In genomic region chr22:45977003-45977395, GRCh38 we compare ENCODE assay signal across 9 cellular contexts. TPM values are rescaled to one million over a fixed set of nuclear protein-coding genes. Genes with fewer than 3 reads are reported as not detected.
A peak's percentile ranks its signal among the peaks of the same experiment; 100 is the strongest.
DNase-seq lines count a peak whose midpoint lies in the region; TF ChIP-seq lines count a peak whose summit lies in the region.
"Had no signal": no experiment of that assay in that cellular context is flagged by ENCODE, and none has a peak within 500 bp of the region (broad histone marks: within the 10 kb centered on the region; RNA-seq: fewer than 3 reads in every experiment).

WNT7B (minus strand) TSS chr22:45977162; CDS start chr22:45976754, 408 bp downstream.

- TF ChIP-seq POLR2A in NB4 (IDR thresholded peaks at IDR 0.05; ENCODE audit: extremely low read depth, insufficient read length) = no peak
- no peak for TF ChIP-seq POLR2A in breast epithelium (IDR thresholded peaks at IDR 0.05)

- H4K20me1 ChIP-seq in OCI-LY7 (ENCODE audit: insufficient read depth, low read length) = no peaks in the 10 kb centered on the region

- H3K79me2 ChIP-seq in OCI-LY7 (ENCODE audit: insufficient read depth, low read depth, low read length) = no peaks in the 10 kb centered on the region

- H3K27ac ChIP-seq in breast epithelium (no peak within 1 kb of the TSS), OCI-LY7 (ENCODE audit: low read depth, low read length, poor library complexity, severe bottlenecking) (no peak within 1 kb of the TSS)

- H3K27me3 Mint-ChIP-seq in Calu3 (ENCODE audit: unreplicated experiment) (no peaks in the 10 kb centered on the region), nephron (ENCODE audit: low read depth) (peaks cover 52% of the 10 kb centered on the region)

- peaks cover 43% of the 10 kb centered on the region for H3K36me3 Mint-ChIP-seq in Calu3 (ENCODE audit: insufficient read depth, unreplicated experiment)
- no peaks in the 10 kb centered on the region for H3K36me3 Mint-ChIP-seq in nephron (ENCODE audit: low read depth)

- H3K36me3 ChIP-seq in breast epithelium (no peaks in the 10 kb centered on the region), OCI-LY7 (ENCODE audit: insufficient read depth, low read length) (no peaks in the 10 kb centered on the region), BE2C (no peaks in the 10 kb centered on the region)

- H3K9me3 ChIP-seq in breast epithelium = no peaks in the 10 kb centered on the region
- H3K9me3 ChIP-seq in OCI-LY7 (ENCODE audit: low read length) = no peaks in the 10 kb centered on the region
- H3K9me3 ChIP-seq in BE2C = no peaks in the 10 kb centered on the region; the same call in 1 of the 2 replicates

- intact Hi-C loops in Calu3 (cut with micrococcal nuclease; ENCODE audit: unreplicated experiment) (loop anchor here (1.0 to 2.0 kb wide), 2 partner anchors 332 to 399 kb away; no protein-coding TSS in a partner anchor), breast epithelium (cut with DNase I; ENCODE audit: low total_unique reads) (no loop called here), OCI-LY7 (cut with micrococcal nuclease; ENCODE audit: unreplicated experiment) (no loop called here)

- H3K27ac Mint-ChIP-seq in Calu3 (ENCODE audit: unreplicated experiment) (no peak within 1 kb of the TSS), nephron (no peak within 1 kb of the TSS)
- H3K27ac Mint-ChIP-seq: dendritic cell treated with granulocyte-macrophage colony-stimulating factor and Interleukin-4, amounts not matched to agents 40 ng/mL and 50 ng/mL, for 4 days had no signal

- BruUV-seq in Calu3 (replicated peaks; lab: Mats Ljungman, UMichigan) = no TSS peak
- no TSS peak for BruUV-seq in OCI-LY7 (replicated peaks; lab: Mats Ljungman, UMichigan)

- H3K9me3 Mint-ChIP-seq in Calu3 (ENCODE audit: low read depth, unreplicated experiment) (no peaks in the 10 kb centered on the region), nephron (no peaks in the 10 kb centered on the region)
- H3K9me3 Mint-ChIP-seq: dendritic cell treated with granulocyte-macrophage colony-stimulating factor and Interleukin-4, amounts not matched to agents 40 ng/mL and 50 ng/mL, for 4 days had no signal

- TF ChIP-seq CTCF in Calu3 (IDR thresholded peaks at IDR 0.05; ENCODE audit: unreplicated experiment) = no peak
- no peak for TF ChIP-seq CTCF in NB4 (IDR thresholded peaks at IDR 0.05; ENCODE audit: low read depth, low read length)
- TF ChIP-seq CTCF in breast epithelium (IDR thresholded peaks at IDR 0.05) = no peak
- TF ChIP-seq CTCF in nephron (IDR thresholded peaks at IDR 0.05; ENCODE audit: unreplicated experiment in 3 of 3) = no peak
- no peak for TF ChIP-seq CTCF in OCI-LY7 (conservative IDR thresholded peaks at IDR 0.05; ENCODE audit: low read length)
- TF ChIP-seq CTCF in BE2C (IDR thresholded peaks at IDR 0.05; ENCODE audit: low read depth, low read length) = no peak

- peaks cover 8 to 50% of the 10 kb centered on the region in 2 donors for H3K27me3 ChIP-seq in breast epithelium
- H3K27me3 ChIP-seq in BE2C = peaks cover 64% of the 10 kb centered on the region

- H3K9me2 ChIP-seq in OCI-LY7 (ENCODE audit: insufficient read depth, low read length) = no peaks in the 10 kb centered on the region

- POLR2A ChIA-PET in OCI-LY7 (lab: Charles Lee) = no interaction called here

- H3K4me3 Mint-ChIP-seq in Calu3 (ENCODE audit: low read depth, unreplicated experiment) (no peak within 1 kb of the TSS), nephron (peak within 1 kb of the TSS; percentile 64 to 71 (median 68))
- H3K4me3 Mint-ChIP-seq: dendritic cell treated with granulocyte-macrophage colony-stimulating factor and Interleukin-4, amounts not matched to agents 40 ng/mL and 50 ng/mL, for 4 days had no signal

- no peak within 1 kb of the TSS for H3K4me2 ChIP-seq in OCI-LY7 (ENCODE audit: low read length)

- H3K4me1 ChIP-seq in breast epithelium = peaks cover 11 to 19% of the 10 kb centered on the region in 2 donors
- H3K4me1 ChIP-seq in OCI-LY7 (ENCODE audit: insufficient read depth, low read length, poor library complexity, severe bottlenecking) = peaks cover 3% of the 10 kb centered on the region
- H3K4me1 ChIP-seq in BE2C = no peaks in the 10 kb centered on the region

- peaks cover 22% of the 10 kb centered on the region for H3K4me1 Mint-ChIP-seq in Calu3 (ENCODE audit: low read depth, unreplicated experiment)
- H3K4me1 Mint-ChIP-seq in nephron = peaks cover 14% of the 10 kb centered on the region

- no peak within 1 kb of the TSS for H2AFZ ChIP-seq in OCI-LY7 (ENCODE audit: low read length)

- H3K4me3 ChIP-seq in NB4 (ENCODE audit: low read depth, low read length) = no peak within 1 kb of the TSS
- H3K4me3 ChIP-seq in breast epithelium = peak within 1 kb of the TSS in 2 of 3 donors; percentile 47 to 78
- no peak within 1 kb of the TSS for H3K4me3 ChIP-seq in OCI-LY7 (ENCODE audit: low read depth, low read length, poor library complexity, severe bottlenecking)
- no peak within 1 kb of the TSS for H3K4me3 ChIP-seq in BE2C (ENCODE audit: low read depth, low read length)

- CTCF ChIA-PET in Calu3 (lab: Charles Lee) = interaction anchor here (0.6 to 1.2 kb wide), 11 partner anchors 58 to 890 kb away, joined by 3 to 9 read pairs (median 5); no protein-coding TSS in a partner anchor
- CTCF ChIA-PET in OCI-LY7 (lab: Charles Lee; ENCODE audit: unreplicated experiment) = no interaction called here

- DNase-seq in Calu3 (peak; percentile 84), NB4 (ENCODE audit: low read depth) (peak; percentile 59), breast epithelium (ENCODE audit: low spot score in 2 of 2) (no peak), AML-193 (lab: John Stamatoyannopoulos, UW) (no peak), OCI-LY7 (ENCODE audit: low spot score) (no peak), BE2C (no peak), pons (ENCODE audit: low spot score) (no peak)

RNA-seq across cellular contexts. Expression of gene WNT7B, which starts in this region (rescaled TPM):
- 97.0 and 100.0 TPM in 2 replicates for total RNA-seq in Calu3 (2022)
- 1 to 10 TPM in 2 of 3 donors, not detected in 1; 2.2 to 2.9 TPM for total RNA-seq in breast epithelium
- not detected in 2 replicates for total RNA-seq in OCI-LY7 (2014; rRNA removed; shearing (Covaris generic))
- total RNA-seq in OCI-LY7 (2022) = not detected in 2 replicates
- polyA plus RNA-seq in BE2C (2012; ENCODE audit: insufficient read depth, insufficient read length, low read depth) = not detected

Comparison
In these comparisons a context has a peak if more than half of its experiments do, and no peak if none do; other contexts are left out.
1. RNA of gene WNT7B (total RNA-seq): 97.0 to 100.0 TPM in Calu3; 2.2 to 2.9 TPM in breast epithelium and not detected in OCI-LY7; every median in the first group is over 10 times any median in the second.
2. DNase-seq: peak in Calu3 (single experiment) and NB4 (single experiment); none in breast epithelium (0 of 2), AML-193 (0 of 2), OCI-LY7 (single experiment), BE2C (single experiment) and pons (single experiment).
3. H3K4me3 ChIP-seq: peak in breast epithelium (2 of 3); none in NB4 (single experiment), OCI-LY7 (single experiment) and BE2C (single experiment).